ENCODE assay signal across 21 cellular contexts in genomic region chr1:221429262-221429661, GRCh38.
DNase-seq lines count a peak whose midpoint lies in the region; ATAC-seq and TF ChIP-seq lines count a peak whose summit lies in the region.
"Had no signal": no experiment of that assay in that cellular context is flagged by ENCODE, and none has a peak within 500 bp of the region (broad histone marks: within the 10 kb centered on the region; RNA-seq: fewer than 3 reads in every experiment).

No MANE protein-coding gene starts in this region.

- H3K27ac Mint-ChIP-seq in activated naive CD8-positive, alpha-beta T cell treated with anti-CD3 and anti-CD28 coated beads for 36 hours, result no peak overlapping the region
- H3K27ac Mint-ChIP-seq: activated naive CD8-positive, alpha-beta T cell; activated T-cell treated with anti-CD3 and anti-CD28 coated beads, Interleukin-2, amount 50 U/mL, for 72 hours; CD8-positive, alpha-beta memory T cell; neural progenitor cell had no signal

- peaks cover 6% of the 10 kb centered on the region for H3K27me3 Mint-ChIP-seq in activated naive CD8-positive, alpha-beta T cell treated with anti-CD3 and anti-CD28 coated beads for 36 hours

- TF ChIP-seq CTCF in PC-3 (conservative IDR thresholded peaks at IDR 0.05; ENCODE audit: low read depth, low read length) (no peak), spleen (IDR thresholded peaks at IDR 0.05 in 8 of 11, conservative IDR thresholded peaks at IDR 0.05 in 3 of 11) (no peak), tibial nerve (IDR thresholded peaks at IDR 0.05) (no peak)

- intact Hi-C loops in PC-3 (cut with micrococcal nuclease), result no loop called here
- intact Hi-C loops in spleen (cut with DNase I; ENCODE audit: low total_unique reads), result no loop called here

- H3K4me3 ChIP-seq in PC-3 (ENCODE audit: low read length), result no peak overlapping the region
- H3K4me3 ChIP-seq in spleen, result no peak overlapping the region
- no peak overlapping the region for H3K4me3 ChIP-seq in tibial nerve
- H3K4me3 ChIP-seq: GM12878, neural progenitor cell, uterus had no signal

- H4K20me1 ChIP-seq in PC-3 (ENCODE audit: low read length), result no peaks in the 10 kb centered on the region

- no peaks in the 10 kb centered on the region for H3K4me1 Mint-ChIP-seq in activated naive CD8-positive, alpha-beta T cell treated with anti-CD3 and anti-CD28 coated beads for 36 hours
- H3K4me1 Mint-ChIP-seq: CD8-positive, alpha-beta memory T cell; neural progenitor cell had no signal

- no peaks in the 10 kb centered on the region for H3K36me3 Mint-ChIP-seq in activated naive CD8-positive, alpha-beta T cell treated with anti-CD3 and anti-CD28 coated beads for 36 hours
- H3K36me3 Mint-ChIP-seq: activated naive CD8-positive, alpha-beta T cell; CD8-positive, alpha-beta memory T cell; neural progenitor cell had no signal

- H3K4me1 ChIP-seq in PC-3 (ENCODE audit: insufficient read depth, low read length) (peaks cover 8% of the 10 kb centered on the region; the same call in 1 of the 2 replicates), spleen (no peaks in the 10 kb centered on the region), tibial nerve (no peaks in the 10 kb centered on the region)
- H3K4me1 ChIP-seq: neural progenitor cell, uterus had no signal

- no peak overlapping the region for H3K4me3 Mint-ChIP-seq in activated naive CD8-positive, alpha-beta T cell treated with anti-CD3 and anti-CD28 coated beads for 36 hours
- H3K4me3 Mint-ChIP-seq: activated naive CD8-positive, alpha-beta T cell; activated T-cell treated with anti-CD3 and anti-CD28 coated beads, Interleukin-2, amount 50 U/mL, for 72 hours; CD8-positive, alpha-beta memory T cell; neural progenitor cell had no signal

- no peak overlapping the region for H2AFZ ChIP-seq in PC-3 (ENCODE audit: low read length)
- H2AFZ ChIP-seq: neural progenitor cell had no signal

- DNase-seq in A172 (ENCODE audit: low spot score) (peak; percentile 35), HCEC 1CT (peak; percentile 84), PC-3 (peak; percentile 69), fibroblast of gingiva (ENCODE audit: low read depth) (peak; percentile 76), mesenteric fat pad (ENCODE audit: low spot score) (no peak), spleen (no peak), tibial nerve (ENCODE audit: low spot score in 2 of 2) (no peak)
- DNase-seq in activated naive CD8-positive, alpha-beta T cell treated with anti-CD3 and anti-CD28 coated beads for 36 hours, result no peak
- DNase-seq: activated T-cell treated with anti-CD3 and anti-CD28 coated beads, Interleukin-2, amount 50 U/mL, for 72 hours; caudate nucleus; CD8-positive, alpha-beta memory T cell; effector CD8-positive, alpha-beta T cell; NCI-H1092 treated with DMSO at 0.1 percent for 48 hours; NCI-H748 treated with DMSO at 0.1 percent for 48 hours; RPMI8226; T-helper 1 cell; uterus; WERI-Rb-1 had no signal

- H3K9me3 ChIP-seq in PC-3 (ENCODE audit: low read length) (no peaks in the 10 kb centered on the region), spleen (peaks cover 0 to 43% (median 27%) of the 10 kb centered on the region in 8 donors), tibial nerve (peaks cover 0 to 23% (median 3%) of the 10 kb centered on the region in 4 donors)

- no TSS peak for BruUV-seq in PC-3 (replicated peaks; lab: Mats Ljungman, UMichigan)

- POLR2A ChIA-PET in PC-3 (lab: Charles Lee; ENCODE audit: unreplicated experiment), result no interaction called here

- H3K36me3 ChIP-seq in PC-3 (ENCODE audit: low read depth, low read length) (no peaks in the 10 kb centered on the region), spleen (no peaks in the 10 kb centered on the region), tibial nerve (no peaks in the 10 kb centered on the region)
- H3K36me3 ChIP-seq: neural progenitor cell, uterus, WERI-Rb-1 had no signal

- CTCF ChIA-PET in PC-3 (lab: Charles Lee), result no interaction called here

- H3K4me2 ChIP-seq in PC-3 (ENCODE audit: low read length), result no peak overlapping the region
- H3K4me2 ChIP-seq: neural progenitor cell had no signal

- peaks cover 13% of the 10 kb centered on the region for H3K9me3 Mint-ChIP-seq in activated naive CD8-positive, alpha-beta T cell treated with anti-CD3 and anti-CD28 coated beads for 36 hours

- 44 to 63% (median 57%) methylated on average over 1 of the region's 1 CpG for WGBS in spleen, 5 donors
- WGBS in tibial nerve, 2 donors, result 72 to 83% methylated on average over 1 of the region's 1 CpG

- H3K27ac ChIP-seq in PC-3 (ENCODE audit: low read length) (no peak overlapping the region), spleen (no peak overlapping the region), tibial nerve (no peak overlapping the region)
- H3K27ac ChIP-seq: neural progenitor cell, uterus, WERI-Rb-1 had no signal

- H3K79me2 ChIP-seq in PC-3 (ENCODE audit: low read length), result no peaks in the 10 kb centered on the region

- TF ChIP-seq POLR2A in spleen (IDR thresholded peaks at IDR 0.05) (no peak), tibial nerve (IDR thresholded peaks at IDR 0.05) (no peak)

- no peak for TF ChIP-seq EP300 in tibial nerve (IDR thresholded peaks at IDR 0.05)

- ATAC-seq in PC-3, result peak; percentile 51; the same call in 1 of the 2 replicates
- ATAC-seq: activated T-cell treated with anti-CD3 and anti-CD28 coated beads, Interleukin-2, amount 50 U/mL, for 72 hours; GM12878 had no signal

- H3K9me2 ChIP-seq in PC-3 (replicated peaks; ENCODE audit: low read length), result no peaks in the 10 kb centered on the region

- H3K27me3 ChIP-seq in PC-3 (ENCODE audit: low read length), result no peaks in the 10 kb centered on the region
- no peaks in the 10 kb centered on the region for H3K27me3 ChIP-seq in spleen (replicated peaks in 1 of 7)
- H3K27me3 ChIP-seq in tibial nerve, result no peaks in the 10 kb centered on the region
- H3K27me3 ChIP-seq: neural progenitor cell, uterus had no signal

- H3K9ac ChIP-seq in PC-3 (ENCODE audit: low read length), result no peak overlapping the region
- H3K9ac ChIP-seq: neural progenitor cell had no signal

- H3F3A ChIP-seq in PC-3 (ENCODE audit: low read length, unreplicated experiment), result no peaks in the 10 kb centered on the region

Comparison
In these comparisons a context has a peak if more than half of its experiments do, and no peak if none do; other contexts are left out.
1. DNase-seq: peak in A172 (single experiment), HCEC 1CT (single experiment), PC-3 (single experiment) and fibroblast of gingiva (single experiment); none in activated naive CD8-positive, alpha-beta T cell treated with anti-CD3 and anti-CD28 coated beads for 36 hours (single experiment), mesenteric fat pad (single experiment), spleen (single experiment) and tibial nerve (0 of 2).